Comparison of ENCODE assay signal across 23 cellular contexts in the genomic region with DNA sequence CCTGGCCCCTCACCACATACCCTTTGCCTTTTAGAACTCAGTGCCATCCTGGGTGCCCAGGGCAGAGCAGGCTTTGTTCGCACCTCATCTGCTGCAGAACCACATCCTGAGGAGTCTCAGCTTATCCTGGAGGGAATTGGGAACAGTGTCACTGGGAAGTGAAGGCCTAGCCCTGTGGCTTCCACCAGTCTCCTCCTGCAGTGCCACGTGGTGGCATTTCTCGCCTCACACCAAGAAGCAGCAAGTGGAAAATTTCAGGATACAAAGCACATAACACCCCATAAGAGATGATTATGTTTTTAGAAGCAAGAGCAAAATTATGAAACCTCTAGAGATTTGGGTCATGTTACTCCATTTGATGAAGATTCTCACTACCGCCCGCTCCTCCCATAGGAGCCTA. TPM values are rescaled to one million over a fixed set of nuclear protein-coding genes. Genes with fewer than 3 reads are reported as not detected.
A peak's percentile ranks its signal among the peaks of the same experiment; 100 is the strongest.
DNase-seq lines count a peak whose midpoint lies in the region; ATAC-seq, FAIRE-seq and TF ChIP-seq lines count a peak whose summit lies in the region.
"Had no signal": no experiment of that assay in that cellular context is flagged by ENCODE, and none has a peak within 500 bp of the region (broad histone marks: within the 10 kb centered on the region; RNA-seq: fewer than 3 reads in every experiment).

No MANE protein-coding gene starts in this region.

- no peaks in the 10 kb centered on the region for H3K9me3 ChIP-seq in astrocyte (ENCODE audit: insufficient read depth, low read depth, low read length)
- H3K9me3 ChIP-seq in right cardiac atrium (ENCODE audit: control insufficient read depth, low read length): no peaks in the 10 kb centered on the region
- H3K9me3 ChIP-seq: MG63, SJSA1 had no signal

- no peaks in the 10 kb centered on the region for H4K20me1 ChIP-seq in astrocyte (ENCODE audit: insufficient read depth, low read length)

- CTCF ChIA-PET in activated CD4-positive, alpha-beta T cell treated with anti-CD3 and anti-CD28 coated beads for 36 hours (lab: Charles Lee): interaction anchor here (0.7 kb wide), 1 partner anchor 21 kb away, joined by 3 read pairs; no protein-coding TSS in a partner anchor

- intact Hi-C loops in activated CD4-positive, alpha-beta T cell treated with anti-CD3 and anti-CD28 coated beads for 36 hours (cut with DNase I, micrococcal nuclease): no loop called here
- intact Hi-C loops in right cardiac atrium (cut with DNase I): no loop called here

- H3K27me3 Mint-ChIP-seq in activated CD4-positive, alpha-beta T cell treated with anti-CD3 and anti-CD28 coated beads for 36 hours: no peaks in the 10 kb centered on the region
- H3K27me3 Mint-ChIP-seq in astrocyte (ENCODE audit: low read depth, unreplicated experiment): no peaks in the 10 kb centered on the region
- peaks cover 10% of the 10 kb centered on the region for H3K27me3 Mint-ChIP-seq in glutamatergic neuron (ENCODE audit: unreplicated experiment)

- no peaks in the 10 kb centered on the region for H3K79me2 ChIP-seq in astrocyte (ENCODE audit: insufficient read depth, low read length)

- H3K27ac ChIP-seq in astrocyte (ENCODE audit: low read depth, low read length) (no peak overlapping the region), temporal lobe (ENCODE audit: low read depth, low read length) (peak overlapping the region; percentile 75), right cardiac atrium (ENCODE audit: low read length) (no peak overlapping the region)
- H3K27ac ChIP-seq: 22Rv1, SJSA1 had no signal

- no peak for FAIRE-seq in astrocyte (lab: Jason Lieb, UNC)
- FAIRE-seq: RCC 7860 had no signal

- H3K4me3 ChIP-seq in astrocyte (ENCODE audit: insufficient read depth, low read depth, low read length) (no peak overlapping the region), right cardiac atrium (ENCODE audit: low read length) (no peak overlapping the region)
- H3K4me3 ChIP-seq: MG63, SJSA1 had no signal

- no peak for ATAC-seq in activated CD4-positive, alpha-beta T cell treated with anti-CD3 and anti-CD28 coated beads for 36 hours
- ATAC-seq in right cardiac atrium (no peak), GM21737 (IDR thresholded peaks at IDR 0.05; ENCODE audit: unreplicated experiment) (no peak)

- no peak overlapping the region for H3K4me2 ChIP-seq in astrocyte (ENCODE audit: low read length)

- no peak overlapping the region for H3K4me3 Mint-ChIP-seq in activated CD4-positive, alpha-beta T cell treated with anti-CD3 and anti-CD28 coated beads for 36 hours
- H3K4me3 Mint-ChIP-seq in astrocyte (ENCODE audit: unreplicated experiment): peak overlapping the region; percentile 54
- H3K4me3 Mint-ChIP-seq in glutamatergic neuron (ENCODE audit: unreplicated experiment): no peak overlapping the region

- peak overlapping the region; percentile 20 for H3K27ac Mint-ChIP-seq in activated CD4-positive, alpha-beta T cell treated with anti-CD3 and anti-CD28 coated beads for 36 hours
- no peak overlapping the region for H3K27ac Mint-ChIP-seq in astrocyte (ENCODE audit: unreplicated experiment)
- peak overlapping the region; percentile 77 for H3K27ac Mint-ChIP-seq in glutamatergic neuron (ENCODE audit: unreplicated experiment)

- H3K9me3 Mint-ChIP-seq in activated CD4-positive, alpha-beta T cell treated with anti-CD3 and anti-CD28 coated beads for 36 hours (ENCODE audit: low read depth): no peaks in the 10 kb centered on the region
- H3K9me3 Mint-ChIP-seq in astrocyte (ENCODE audit: unreplicated experiment): peaks cover 2% of the 10 kb centered on the region
- peaks cover 9% of the 10 kb centered on the region for H3K9me3 Mint-ChIP-seq in glutamatergic neuron (ENCODE audit: unreplicated experiment)

- POLR2A ChIA-PET in activated CD4-positive, alpha-beta T cell treated with anti-CD3 and anti-CD28 coated beads for 36 hours (lab: Charles Lee): no interaction called here

- TF ChIP-seq CTCF in astrocyte (IDR thresholded peaks at IDR 0.05; ENCODE audit: insufficient read depth, low read depth, low read length) (no peak), glutamatergic neuron (IDR thresholded peaks at IDR 0.05; ENCODE audit: partially characterized antibody, unreplicated experiment) (no peak)

- peaks cover 11% of the 10 kb centered on the region for H3K4me1 Mint-ChIP-seq in activated CD4-positive, alpha-beta T cell treated with anti-CD3 and anti-CD28 coated beads for 36 hours
- H3K4me1 Mint-ChIP-seq in astrocyte (ENCODE audit: low read depth, unreplicated experiment) (peaks cover 5% of the 10 kb centered on the region), glutamatergic neuron (ENCODE audit: low read depth, unreplicated experiment) (peaks cover 26% of the 10 kb centered on the region)

- DNase-seq in activated CD4-positive, alpha-beta T cell treated with anti-CD3 and anti-CD28 coated beads for 36 hours: no peak
- DNase-seq in activated CD4-positive, alpha-beta T cell treated with anti-CD3 and anti-CD28 coated beads for 1 hour: no peak
- no peak for DNase-seq in astrocyte (ENCODE audit: low read depth)
- DNase-seq in glutamatergic neuron: no peak
- no peak for DNase-seq in CD1c-positive myeloid dendritic cell (ENCODE audit: extremely low spot score)
- DNase-seq in right cardiac atrium: no peak
- DNase-seq: AML-193, C1 segment of cervical spinal cord, DMS79, H7, MG63, NCI-H1048, NCI-H1417 treated with DMSO at 0.1 percent for 48 hours, NCI-H187, NCI-H446, NCI-H526 had no signal

- no peaks in the 10 kb centered on the region for H3K27me3 ChIP-seq in astrocyte (ENCODE audit: insufficient read depth, low read length)
- H3K27me3 ChIP-seq in right cardiac atrium (ENCODE audit: control insufficient read depth, insufficient read depth): no peaks in the 10 kb centered on the region
- H3K27me3 ChIP-seq: MG63, SJSA1 had no signal

- H3K36me3 Mint-ChIP-seq in activated CD4-positive, alpha-beta T cell treated with anti-CD3 and anti-CD28 coated beads for 36 hours (ENCODE audit: low read depth): peaks cover 7% of the 10 kb centered on the region
- peaks cover 20% of the 10 kb centered on the region for H3K36me3 Mint-ChIP-seq in astrocyte (ENCODE audit: low read depth, unreplicated experiment)
- peaks cover 4% of the 10 kb centered on the region for H3K36me3 Mint-ChIP-seq in glutamatergic neuron (ENCODE audit: unreplicated experiment)

- H2AFZ ChIP-seq in astrocyte (ENCODE audit: low read depth, low read length): no peak overlapping the region

- no peaks in the 10 kb centered on the region for H3K36me3 ChIP-seq in astrocyte (ENCODE audit: insufficient read depth, low read length)

- WGBS in right cardiac atrium: 95% methylated on average over 5 of the region's 5 CpGs

- H3K4me1 ChIP-seq in astrocyte (ENCODE audit: insufficient read depth, low read length): no peaks in the 10 kb centered on the region
- H3K4me1 ChIP-seq in right cardiac atrium (ENCODE audit: control insufficient read depth, insufficient read depth, low read length): no peaks in the 10 kb centered on the region
- H3K4me1 ChIP-seq: SJSA1 had no signal

- H3K9ac ChIP-seq in astrocyte (ENCODE audit: low read length): no peak overlapping the region

RNA-seq across cellular contexts. Expression of gene UBE2D4, which starts 26.8 kb away (rescaled TPM):
- 10 to 100 TPM; 10.1 to 10.7 TPM for total RNA-seq in activated CD4-positive, alpha-beta T cell treated with anti-CD3 and anti-CD28 coated beads for 36 hours
- 13.9 and 14.0 TPM in 2 replicates for total RNA-seq in astrocyte
- 10.1 TPM for total RNA-seq in glutamatergic neuron (ENCODE audit: unreplicated experiment)
- 10.6 TPM for total RNA-seq in temporal lobe
- total RNA-seq in right cardiac atrium: 10 to 100 TPM; 40.6 to 53.4 (median 44.4) TPM
- polyA plus RNA-seq in right cardiac atrium: 48.7 TPM

RNA-seq across cellular contexts. Expression of gene SPDYE1, which starts 44.6 kb away (rescaled TPM):
- total RNA-seq in activated CD4-positive, alpha-beta T cell treated with anti-CD3 and anti-CD28 coated beads for 36 hours: not detected
- total RNA-seq in astrocyte: not detected in 2 replicates
- not detected for total RNA-seq in glutamatergic neuron (ENCODE audit: unreplicated experiment)
- total RNA-seq in temporal lobe: not detected
- total RNA-seq in right cardiac atrium: under 1 TPM in 1 of 4 donors, not detected in 3; 0.14 TPM
- 0.02 TPM for polyA plus RNA-seq in right cardiac atrium
- total RNA-seq: H7, LHCN-M2, OCI-LY7, SJSA1 had no signal

RNA-seq across cellular contexts. Expression of gene URGCP, which starts 46.7 kb away (rescaled TPM):
- 10 to 100 TPM; 22.2 to 23.0 TPM for total RNA-seq in activated CD4-positive, alpha-beta T cell treated with anti-CD3 and anti-CD28 coated beads for 36 hours
- total RNA-seq in astrocyte (23.0 and 24.0 TPM in 2 replicates), glutamatergic neuron (ENCODE audit: unreplicated experiment) (17.8 TPM), temporal lobe (29.0 TPM), right cardiac atrium (10 to 100 TPM; 37.7 to 43.6 (median 38.5) TPM)
- 26.5 TPM for polyA plus RNA-seq in right cardiac atrium
